Comparison of ENCODE assay signal across 8 cellular contexts in genomic region chr9:121609845-121610637, GRCh38. TPM values are rescaled to one million over a fixed set of nuclear protein-coding genes. Genes with fewer than 3 reads are reported as not detected.
DNase-seq lines count a peak whose midpoint lies in the region; ATAC-seq and TF ChIP-seq lines count a peak whose summit lies in the region.

No MANE protein-coding gene starts in this region.

- TF ChIP-seq RAD21 in SK-N-SH (IDR thresholded peaks at IDR 0.05; ENCODE audit: low read length): no peak

- H3K4me3 ChIP-seq in SK-N-SH (ENCODE audit: low read depth in 2 of 2, low read length in 1 of 2): no peak overlapping the region
- H3K4me3 ChIP-seq in prostate gland: no peak overlapping the region
- H3K4me3 ChIP-seq in neural progenitor cell: no peak overlapping the region

- TF ChIP-seq EP300 in SK-N-SH (IDR thresholded peaks at IDR 0.05; ENCODE audit: borderline replicate concordance in 1 of 2, low read depth in 1 of 2, low read length in 1 of 2): peak in 1 of 2 experiments; percentile 20; a peak in 1 of 4 replicates

- no peak for TF ChIP-seq POLR2A in prostate gland (IDR thresholded peaks at IDR 0.05)

- no peaks in the 10 kb centered on the region for H3K9me2 ChIP-seq in SK-N-SH

- intact Hi-C loops in prostate gland (cut with DNase I): no loop called here

- no peak for TF ChIP-seq CTCF in SK-N-SH (IDR thresholded peaks at IDR 0.05)
- no peak for TF ChIP-seq CTCF in prostate gland (IDR thresholded peaks at IDR 0.05)
- no peak for TF ChIP-seq CTCF in neural progenitor cell (IDR thresholded peaks at IDR 0.05)

- H2AFZ ChIP-seq in SK-N-SH (ENCODE audit: low read depth): no peak overlapping the region
- H2AFZ ChIP-seq in neural progenitor cell (replicated peaks): no peak overlapping the region

- no peak overlapping the region for H3K9ac ChIP-seq in SK-N-SH
- no peak overlapping the region for H3K9ac ChIP-seq in neural progenitor cell

- H3F3A ChIP-seq in SK-N-SH (replicated peaks; ENCODE audit: insufficient read depth) (peaks cover 20% of the 10 kb centered on the region), neural progenitor cell (ENCODE audit: low read depth) (peaks cover 18% of the 10 kb centered on the region)

- H3K4me1 ChIP-seq in SK-N-SH (ENCODE audit: control insufficient read depth in 1 of 2, insufficient read depth in 2 of 2, low read depth in 1 of 2, low read length in 1 of 2) (peaks cover 28 to 39% of the 10 kb centered on the region in 2 experiments; a peak in 3 of 4 replicates), prostate gland (replicated peaks) (no peaks in the 10 kb centered on the region), neural progenitor cell (peaks cover 14% of the 10 kb centered on the region)

- H3K27ac ChIP-seq in SK-N-SH (ENCODE audit: low read depth in 2 of 2, low read length in 1 of 2): peak overlapping the region; percentile 3 to 34; a peak in 2 of 4 replicates
- no peak overlapping the region for H3K27ac ChIP-seq in prostate gland
- H3K27ac ChIP-seq in neural progenitor cell: no peak overlapping the region

- no peaks in the 10 kb centered on the region for H3K79me2 ChIP-seq in SK-N-SH (ENCODE audit: insufficient read depth)
- H3K79me2 ChIP-seq in neural progenitor cell (ENCODE audit: low read depth): peaks cover 24% of the 10 kb centered on the region

- H3K4me2 ChIP-seq in SK-N-SH: peak overlapping the region; percentile 37; the same call in 1 of the 2 replicates
- no peak overlapping the region for H3K4me2 ChIP-seq in neural progenitor cell

- H3K9me3 ChIP-seq in SK-N-SH (no peaks in the 10 kb centered on the region), prostate gland (no peaks in the 10 kb centered on the region), neural progenitor cell (ENCODE audit: low read depth) (no peaks in the 10 kb centered on the region)

- peaks cover 40% of the 10 kb centered on the region for H3K4me1 Mint-ChIP-seq in neural progenitor cell

- POLR2A ChIA-PET in SK-N-SH (lab: Yijun Ruan, JAX): no interaction called here

- no peak for ATAC-seq in HG02973 (IDR thresholded peaks at IDR 0.05; ENCODE audit: unreplicated experiment)

- no peaks in the 10 kb centered on the region for H3K9me3 Mint-ChIP-seq in neural progenitor cell

- H3K27me3 ChIP-seq in SK-N-SH (ENCODE audit: insufficient read depth) (no peaks in the 10 kb centered on the region), prostate gland (replicated peaks; ENCODE audit: insufficient read depth) (no peaks in the 10 kb centered on the region), neural progenitor cell (no peaks in the 10 kb centered on the region)

- WGBS in SK-N-SH (ENCODE audit: low lambda C conversion rate): 47% methylated on average over 6 of the region's 6 CpGs
- 41% methylated on average over 6 of the region's 6 CpGs for WGBS in prostate gland

- H3K36me3 Mint-ChIP-seq in neural progenitor cell: no peaks in the 10 kb centered on the region

- peak; percentile 15 for DNase-seq in DMS 273 treated with DMSO at 0.1 percent for 48 hours (lab: John Stamatoyannopoulos, UW)
- no peak for DNase-seq in SK-N-SH
- peak; percentile 73 for DNase-seq in glomerular visceral epithelial cell (ENCODE audit: extremely low spot score)
- peak; percentile 48 for DNase-seq in prostate gland (ENCODE audit: low spot score)
- no peak for DNase-seq in NCI-H187 treated with DMSO at 0.1 percent for 48 hours (lab: John Stamatoyannopoulos, UW)
- no peak for DNase-seq in superior temporal gyrus (ENCODE audit: extremely low spot score)
- no peak for DNase-seq in neural progenitor cell (ENCODE audit: low spot score)

- no peak overlapping the region for H3K4me3 Mint-ChIP-seq in neural progenitor cell

- no peak overlapping the region for H3K27ac Mint-ChIP-seq in neural progenitor cell

- CTCF ChIA-PET in SK-N-SH (lab: Yijun Ruan, JAX): interaction anchor here (0.6 to 3.1 kb wide), 9 partner anchors 10 to 86 kb away, joined by 3 to 15 read pairs (median 5); no protein-coding TSS in a partner anchor

- H3K27me3 Mint-ChIP-seq in neural progenitor cell (ENCODE audit: insufficient read depth, low read depth): peaks cover 13% of the 10 kb centered on the region

- H3K36me3 ChIP-seq in SK-N-SH (replicated peaks in 1 of 2; ENCODE audit: control insufficient read depth in 1 of 2, insufficient read depth in 2 of 2, low read length in 1 of 2) (no peaks in the 10 kb centered on the region), prostate gland (no peaks in the 10 kb centered on the region), neural progenitor cell (no peaks in the 10 kb centered on the region)

- peaks cover 23% of the 10 kb centered on the region for H4K20me1 ChIP-seq in SK-N-SH (ENCODE audit: insufficient read depth)
- H4K20me1 ChIP-seq in neural progenitor cell (ENCODE audit: low read depth): peaks cover 87% of the 10 kb centered on the region

TF ChIP-seq in SK-N-SH, 30 proteins besides CTCF, POLR2A, EP300 and RAD21 (continues in another document):
- TF ChIP-seq USF1 (IDR thresholded peaks at IDR 0.05; ENCODE audit: borderline replicate concordance, low read depth) (no peak), TEAD4 (IDR thresholded peaks at IDR 0.05; ENCODE audit: borderline replicate concordance, insufficient read depth) (0 out of 2 replicates have a peak, but pooled peaks have one; percentile 17), NFIC (IDR thresholded peaks at IDR 0.05; ENCODE audit: borderline replicate concordance) (peak; percentile 85), TCF12 (IDR thresholded peaks at IDR 0.05) (peak; percentile 63), PBX3 (IDR thresholded peaks at IDR 0.05) (peak; percentile 27; the same call in 1 of the 2 replicates), MAX (IDR thresholded peaks at IDR 0.05; ENCODE audit: low read depth) (peak; percentile 10; the same call in 1 of the 2 replicates), TAF1 (IDR thresholded peaks at IDR 0.05; ENCODE audit: borderline replicate concordance, low read depth, low read length) (no peak), GATA2 (CRISPR knock-in tag; IDR thresholded peaks at IDR 0.05) (no peak), FOSL2 (IDR thresholded peaks at IDR 0.05; ENCODE audit: borderline replicate concordance, low read depth) (peak; percentile 67), GABPA (IDR thresholded peaks at IDR 0.05; ENCODE audit: low read depth) (no peak), RXRA (IDR thresholded peaks at IDR 0.05; ENCODE audit: borderline replicate concordance, low read depth) (peak; percentile 29; the same call in 1 of the 2 replicates)
- TF ChIP-seq, protein P1, sequence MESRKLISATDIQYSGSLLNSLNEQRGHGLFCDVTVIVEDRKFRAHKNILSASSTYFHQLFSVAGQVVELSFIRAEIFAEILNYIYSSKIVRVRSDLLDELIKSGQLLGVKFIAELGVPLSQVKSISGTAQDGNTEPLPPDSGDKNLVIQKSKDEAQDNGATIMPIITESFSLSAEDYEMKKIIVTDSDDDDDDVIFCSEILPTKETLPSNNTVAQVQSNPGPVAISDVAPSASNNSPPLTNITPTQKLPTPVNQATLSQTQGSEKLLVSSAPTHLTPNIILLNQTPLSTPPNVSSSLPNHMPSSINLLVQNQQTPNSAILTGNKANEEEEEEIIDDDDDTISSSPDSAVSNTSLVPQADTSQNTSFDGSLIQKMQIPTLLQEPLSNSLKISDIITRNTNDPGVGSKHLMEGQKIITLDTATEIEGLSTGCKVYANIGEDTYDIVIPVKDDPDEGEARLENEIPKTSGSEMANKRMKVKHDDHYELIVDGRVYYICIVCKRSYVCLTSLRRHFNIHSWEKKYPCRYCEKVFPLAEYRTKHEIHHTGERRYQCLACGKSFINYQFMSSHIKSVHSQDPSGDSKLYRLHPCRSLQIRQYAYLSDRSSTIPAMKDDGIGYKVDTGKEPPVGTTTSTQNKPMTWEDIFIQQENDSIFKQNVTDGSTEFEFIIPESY (IDR thresholded peaks at IDR 0.05; ENCODE audit: borderline replicate concordance, low read depth): no peak

RNA-seq across cellular contexts. Expression of gene DAB2IP, which starts 41.4 kb away (rescaled TPM):
- 21.4 and 25.4 TPM in 2 replicates for polyA plus RNA-seq in SK-N-SH (2012; rRNA removed)
- polyA plus RNA-seq in SK-N-SH (2012; cell fraction: cytosol; rRNA removed): 9.4 and 15.4 TPM in 2 replicates
- polyA plus RNA-seq in SK-N-SH (2012; cell fraction: nucleus; rRNA removed): 30.4 and 34.4 TPM in 2 replicates
- 10 to 100 TPM; 51.6 to 83.2 TPM for total RNA-seq in prostate gland
- 24.3 and 41.7 TPM in 2 replicates for total RNA-seq in neural progenitor cell (ENCODE audit: low replicate concordance)

Comparison
In these comparisons a context has a peak if more than half of its experiments do, and no peak if none do; other contexts are left out.
1. DNase-seq: peak in DMS 273 treated with DMSO at 0.1 percent for 48 hours (single experiment), glomerular visceral epithelial cell (single experiment) and prostate gland (single experiment); none in SK-N-SH (single experiment), NCI-H187 treated with DMSO at 0.1 percent for 48 hours (single experiment), superior temporal gyrus (single experiment) and neural progenitor cell (single experiment).
2. H3K27ac ChIP-seq: peak in SK-N-SH (2 of 2); none in prostate gland (0 of 2) and neural progenitor cell (single experiment).